Comparison of ENCODE assay signal across 8 cellular contexts in the genomic region with DNA sequence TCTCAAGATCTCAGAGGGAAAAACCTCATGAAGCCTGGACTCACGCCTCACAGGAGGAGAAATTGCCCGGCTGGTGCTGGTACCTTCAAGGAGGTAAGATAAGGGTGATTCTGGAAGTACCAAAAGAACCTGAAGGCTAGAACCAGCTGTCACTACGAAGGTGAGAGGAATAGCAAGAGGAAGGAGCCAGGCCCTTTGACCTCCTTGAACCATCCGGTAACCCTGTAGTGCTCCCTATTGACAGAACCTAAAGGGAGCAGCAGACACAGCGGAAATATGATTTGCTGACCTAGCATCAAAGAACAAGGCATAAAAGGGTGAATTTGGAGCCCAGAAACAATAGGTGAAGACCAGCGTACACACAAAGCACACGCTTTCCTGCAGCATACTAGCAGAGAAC.
A peak's percentile ranks its signal among the peaks of the same experiment; 100 is the strongest.
DNase-seq lines count a peak whose midpoint lies in the region; ATAC-seq lines count a peak whose summit lies in the region.

No MANE protein-coding gene starts in this region.

- no peaks in the 10 kb centered on the region for H3K36me3 ChIP-seq in H7 (replicated peaks; ENCODE audit: control insufficient read depth, insufficient read depth, low read length)

- H3K36me3 Mint-ChIP-seq in dendritic cell treated with granulocyte-macrophage colony-stimulating factor and Interleukin-4, amounts not matched to agents 40 ng/mL and 50 ng/mL, for 4 days (ENCODE audit: low read depth) = peaks cover 79% of the 10 kb centered on the region

- H3K4me3 ChIP-seq in H7 (ENCODE audit: insufficient read depth, low read depth, low read length) = no peak overlapping the region

- H3K4me1 Mint-ChIP-seq in dendritic cell treated with granulocyte-macrophage colony-stimulating factor and Interleukin-4, amounts not matched to agents 40 ng/mL and 50 ng/mL, for 4 days (ENCODE audit: low read depth) = no peaks in the 10 kb centered on the region

- no peaks in the 10 kb centered on the region for H3K27me3 Mint-ChIP-seq in dendritic cell treated with granulocyte-macrophage colony-stimulating factor and Interleukin-4, amounts not matched to agents 40 ng/mL and 50 ng/mL, for 4 days

- H3K4me3 Mint-ChIP-seq in dendritic cell treated with granulocyte-macrophage colony-stimulating factor and Interleukin-4, amounts not matched to agents 40 ng/mL and 50 ng/mL, for 4 days = no peak overlapping the region

- peak overlapping the region; percentile 26 for H3K27ac Mint-ChIP-seq in dendritic cell treated with granulocyte-macrophage colony-stimulating factor and Interleukin-4, amounts not matched to agents 40 ng/mL and 50 ng/mL, for 4 days

- ATAC-seq in HG03108 (IDR thresholded peaks at IDR 0.05; ENCODE audit: unreplicated experiment) = no peak
- ATAC-seq in GM21786 (IDR thresholded peaks at IDR 0.05; ENCODE audit: unreplicated experiment) = no peak

- no peaks in the 10 kb centered on the region for H3K9me3 Mint-ChIP-seq in dendritic cell treated with granulocyte-macrophage colony-stimulating factor and Interleukin-4, amounts not matched to agents 40 ng/mL and 50 ng/mL, for 4 days

- intact Hi-C loops in dendritic cell treated with granulocyte-macrophage colony-stimulating factor and Interleukin-4, amounts not matched to agents 40 ng/mL and 50 ng/mL, for 4 days (cut with micrococcal nuclease) = no loop called here
- intact Hi-C loops in cardiac septum (cut with DNase I) = no loop called here

- no peaks in the 10 kb centered on the region for H3K27me3 ChIP-seq in H7 (ENCODE audit: control insufficient read depth, insufficient read depth, low read length)

- DNase-seq in H7 = peak; percentile 39
- peak; percentile 15 for DNase-seq in T-helper 9 cell
- peak; percentile 36 for DNase-seq in stimulated activated CD4-positive, alpha-beta T cell treated with anti-CD3 and anti-CD28 coated beads, Interleukin-4, amount 100 ng/mL, for 24 hours
- no peak for DNase-seq in cardiac septum (ENCODE audit: low spot score)
- no peak for DNase-seq in SW 1271 (lab: John Stamatoyannopoulos, UW)

Comparison
In these comparisons a context has a peak if more than half of its experiments do, and no peak if none do; other contexts are left out.
1. DNase-seq: peak in H7 (single experiment), T-helper 9 cell (single experiment) and stimulated activated CD4-positive, alpha-beta T cell treated with anti-CD3 and anti-CD28 coated beads, Interleukin-4, amount 100 ng/mL, for 24 hours (single experiment); none in cardiac septum (single experiment) and SW 1271 (0 of 2).